Comparison of ENCODE assay signal across 8 cellular contexts in the genomic region with DNA sequence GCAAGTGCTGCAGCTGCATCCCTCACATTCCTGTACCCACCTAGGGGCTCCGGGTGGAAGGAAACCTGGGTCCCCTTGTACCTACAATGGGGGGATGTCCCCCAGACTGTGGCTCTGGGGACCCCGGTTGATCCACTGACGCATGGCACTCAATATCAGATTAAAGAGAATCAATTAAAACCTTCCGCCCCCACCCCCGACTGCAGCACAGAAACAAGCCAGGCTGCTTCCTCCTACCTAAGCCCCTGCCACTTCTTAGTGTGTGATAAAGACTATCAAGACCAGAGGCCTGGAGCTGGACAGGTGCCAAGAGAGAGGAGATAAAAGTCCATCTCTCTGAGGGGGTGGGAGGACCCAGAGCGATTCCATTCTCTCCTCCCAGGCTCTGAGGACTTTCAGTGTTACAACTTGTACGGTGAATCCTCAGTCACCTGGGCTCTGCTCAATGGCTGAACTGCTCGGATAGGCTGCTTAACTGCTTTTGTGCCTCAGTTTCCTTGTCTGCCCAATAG. TPM values are rescaled to one million over a fixed set of nuclear protein-coding genes. Genes with fewer than 3 reads are reported as not detected.
DNase-seq lines count a peak whose midpoint lies in the region; ATAC-seq and TF ChIP-seq lines count a peak whose summit lies in the region.

No MANE protein-coding gene starts in this region.

- POLR2A ChIA-PET in CD4-positive, alpha-beta memory T cell (lab: Charles Lee; ENCODE audit: partially characterized antibody): interaction anchor here (1.2 to 12.6 kb wide), 9 partner anchors 9 to 73 kb away, joined by 4 to 338 read pairs (median 14); a partner anchor contains a TSS

- H3K36me3 ChIP-seq in CD4-positive, alpha-beta memory T cell (ENCODE audit: insufficient read depth, low read length): peaks cover 8% of the 10 kb centered on the region

- CTCF ChIA-PET in CD4-positive, alpha-beta memory T cell (lab: Charles Lee; ENCODE audit: partially characterized antibody): interaction anchor here (0.9 to 17.5 kb wide), 18 partner anchors 7 to 98 kb away, joined by 3 to 1075 read pairs (median 8); a partner anchor contains a TSS

- H3K4me3 Mint-ChIP-seq in CD4-positive, alpha-beta memory T cell: peak overlapping the region in 4 of 8 donors; percentile 33 to 84 (median 60)
- H3K4me3 Mint-ChIP-seq in chondrocyte (ENCODE audit: unreplicated experiment): no peak overlapping the region
- peak overlapping the region; percentile 89 for H3K4me3 Mint-ChIP-seq in natural killer cell

- H3K36me3 Mint-ChIP-seq in CD4-positive, alpha-beta memory T cell: peaks cover 0 to 29% of the 10 kb centered on the region in 2 donors
- no peaks in the 10 kb centered on the region for H3K36me3 Mint-ChIP-seq in chondrocyte (ENCODE audit: low read depth)
- no peaks in the 10 kb centered on the region for H3K36me3 Mint-ChIP-seq in natural killer cell

- ATAC-seq in natural killer cell: no peak
- ATAC-seq in HG02870 (IDR thresholded peaks at IDR 0.05; ENCODE audit: unreplicated experiment): no peak
- ATAC-seq in HG03520 (IDR thresholded peaks at IDR 0.05; ENCODE audit: unreplicated experiment): no peak

- no peak for TF ChIP-seq CTCF in chondrocyte (IDR thresholded peaks at IDR 0.05)
- TF ChIP-seq CTCF in natural killer cell (IDR thresholded peaks at IDR 0.05): no peak

- no peaks in the 10 kb centered on the region for H3K27me3 ChIP-seq in CD4-positive, alpha-beta memory T cell (ENCODE audit: insufficient read depth, low read length)

- no peaks in the 10 kb centered on the region for H3K9me3 ChIP-seq in CD4-positive, alpha-beta memory T cell (ENCODE audit: control insufficient read depth in 1 of 2, low read length in 2 of 2)

- DNase-seq in CD4-positive, alpha-beta memory T cell: no peak
- DNase-seq in NCI-H2227 (lab: John Stamatoyannopoulos, UW; ENCODE audit: unreplicated experiment) (peak; percentile 86), chondrocyte (ENCODE audit: low spot score) (no peak), natural killer cell (no peak), NCI-H524 treated with DMSO at 0.1 percent for 48 hours (lab: John Stamatoyannopoulos, UW) (no peak)
- DNase-seq in stimulated activated CD4-positive, alpha-beta T cell treated with anti-CD3 and anti-CD28 coated beads, Interleukin-4, amount 100 ng/mL, for 24 hours: no peak

- H3K4me3 ChIP-seq in CD4-positive, alpha-beta memory T cell (ENCODE audit: low read length in 2 of 2): peak overlapping the region in 1 of 2 donors; percentile 3

- peaks cover 0 to 2% (median 0%) of the 10 kb centered on the region in 8 donors for H3K9me3 Mint-ChIP-seq in CD4-positive, alpha-beta memory T cell
- H3K9me3 Mint-ChIP-seq in chondrocyte (ENCODE audit: low read depth) (no peaks in the 10 kb centered on the region), natural killer cell (no peaks in the 10 kb centered on the region)

- H3K4me1 ChIP-seq in CD4-positive, alpha-beta memory T cell (ENCODE audit: insufficient read depth, low read length): peaks cover 92% of the 10 kb centered on the region

- H3K27me3 Mint-ChIP-seq in CD4-positive, alpha-beta memory T cell: no peaks in the 10 kb centered on the region
- H3K27me3 Mint-ChIP-seq in chondrocyte (ENCODE audit: low read depth) (no peaks in the 10 kb centered on the region), natural killer cell (ENCODE audit: low read depth in 2 of 2) (no peaks in the 10 kb centered on the region)

- intact Hi-C loops in CD4-positive, alpha-beta memory T cell (cut with micrococcal nuclease): loop anchor here (2.0 kb wide), 1 partner anchor 28 kb away; a partner anchor contains a TSS
- intact Hi-C loops in natural killer cell (cut with micrococcal nuclease): no loop called here

- H3K27ac ChIP-seq in CD4-positive, alpha-beta memory T cell (ENCODE audit: low read depth, low read length): peak overlapping the region; percentile 55

- peak overlapping the region in 6 of 7 donors; percentile 70 to 96 (median 93) for H3K27ac Mint-ChIP-seq in CD4-positive, alpha-beta memory T cell
- H3K27ac Mint-ChIP-seq in chondrocyte (ENCODE audit: unreplicated experiment) (peak overlapping the region; percentile 98), natural killer cell (peak overlapping the region; percentile 76 to 84)

- H3K4me1 Mint-ChIP-seq in CD4-positive, alpha-beta memory T cell: peaks cover 62 to 92% (median 80%) of the 10 kb centered on the region in 4 donors
- H3K4me1 Mint-ChIP-seq in chondrocyte (ENCODE audit: low read depth): peaks cover 87% of the 10 kb centered on the region
- peaks cover 93 to 98% of the 10 kb centered on the region in 2 donors for H3K4me1 Mint-ChIP-seq in natural killer cell

RNA-seq across cellular contexts. Expression of a gene that starts 28.2 kb away (rescaled TPM):
- 1,000 to 10,000 TPM; 1,817 to 1,965 TPM for total RNA-seq in CD4-positive, alpha-beta memory T cell
- polyA plus RNA-seq in CD4-positive, alpha-beta memory T cell: 1,000 to 10,000 TPM; 1,342 to 2,125 TPM
- total RNA-seq in chondrocyte (1,691 to 2,186 TPM (median 1,706 TPM) in 3 replicates), natural killer cell (100 to 1,000 TPM; 587 to 791 (median 689) TPM)

RNA-seq across cellular contexts. Expression of a gene that starts 34.6 kb away (rescaled TPM):
- total RNA-seq in CD4-positive, alpha-beta memory T cell: 100 to 1,000 TPM; 127 to 132 TPM
- polyA plus RNA-seq in CD4-positive, alpha-beta memory T cell: 10 to 100 TPM; 13.9 to 29.6 TPM
- total RNA-seq in chondrocyte (92.3 to 137 TPM (median 97.5 TPM) in 3 replicates), natural killer cell (100 to 1,000 TPM; 119 to 141 (median 120) TPM)

RNA-seq across cellular contexts. Expression of a gene that starts 36.4 kb away (rescaled TPM):
- 100 to 1,000 TPM; 108 to 126 TPM for total RNA-seq in CD4-positive, alpha-beta memory T cell
- polyA plus RNA-seq in CD4-positive, alpha-beta memory T cell: 100 to 1,000 TPM in 1 of 2 donors, 10 to 100 TPM in 1; 81.7 to 115 TPM
- total RNA-seq in chondrocyte: 68.1 to 79.5 TPM (median 70.5 TPM) in 3 replicates
- 100 to 1,000 TPM; 436 to 504 (median 478) TPM for total RNA-seq in natural killer cell
